In genomic region chr16:51009813-51010212, GRCh38 we compare ENCODE assay signal across 35 cellular contexts.
DNase-seq lines count a peak whose midpoint lies in the region; ATAC-seq, FAIRE-seq and TF ChIP-seq lines count a peak whose summit lies in the region.
"Had no signal": no experiment of that assay in that cellular context is flagged by ENCODE, and none has a peak within 500 bp of the region (broad histone marks: within the 10 kb centered on the region; RNA-seq: fewer than 3 reads in every experiment).

No MANE protein-coding gene starts in this region.

- H3K9me2 ChIP-seq in GM23338 (ENCODE audit: insufficient read depth): no peaks in the 10 kb centered on the region

- H3K9me3 ChIP-seq in HepG2 (ENCODE audit: low read length) (peaks cover 16% of the 10 kb centered on the region), right lobe of liver (no peaks in the 10 kb centered on the region), HEK293 (ENCODE audit: control insufficient read depth, insufficient read depth, low read depth, low read length) (no peaks in the 10 kb centered on the region)
- H3K9me3 ChIP-seq: A549, BE2C had no signal

- no peak for TF ChIP-seq CTCF in HepG2 (CRISPR knock-in tag; IDR thresholded peaks at IDR 0.05)
- no peak for TF ChIP-seq CTCF in right lobe of liver (IDR thresholded peaks at IDR 0.05)
- TF ChIP-seq CTCF in GM23338 (conservative IDR thresholded peaks at IDR 0.05; ENCODE audit: low read depth in 2 of 2): no peak
- TF ChIP-seq CTCF in HEK293 (tag by site-specific recombination; IDR thresholded peaks at IDR 0.05): no peak
- no peak for TF ChIP-seq CTCF in foreskin keratinocyte (conservative IDR thresholded peaks at IDR 0.05)

- POLR2A ChIA-PET in HepG2 (lab: Yijun Ruan, JAX): no interaction called here
- POLR2A ChIA-PET in HEK293 (lab: Yijun Ruan, JAX): no interaction called here

- peaks cover 5% of the 10 kb centered on the region for H3K4me1 Mint-ChIP-seq in GM23338
- H3K4me1 Mint-ChIP-seq: B cell; CD14-positive monocyte; CD4-positive, alpha-beta memory T cell; CD4-positive, CD25-positive, alpha-beta regulatory T cell; CD8-positive, alpha-beta memory T cell had no signal

- TF ChIP-seq POLR2A in HepG2 (IDR thresholded peaks at IDR 0.05; ENCODE audit: insufficient read depth in 1 of 2, low read depth in 2 of 2, low read length in 2 of 2): no peak
- no peak for TF ChIP-seq POLR2A in right lobe of liver (IDR thresholded peaks at IDR 0.05)

- H3K4me3 Mint-ChIP-seq in GM23338: no peak overlapping the region
- H3K4me3 Mint-ChIP-seq: B cell; CD14-positive monocyte; CD4-positive, alpha-beta memory T cell; CD4-positive, alpha-beta T cell; CD4-positive, CD25-positive, alpha-beta regulatory T cell; CD8-positive, alpha-beta memory T cell; CD8-positive, alpha-beta T cell had no signal

- no peaks in the 10 kb centered on the region for H3K79me2 ChIP-seq in HepG2 (ENCODE audit: insufficient read depth, low read length)
- H3K79me2 ChIP-seq in GM23338 (replicated peaks; ENCODE audit: insufficient read depth): no peaks in the 10 kb centered on the region

- no peaks in the 10 kb centered on the region for H3K9me3 Mint-ChIP-seq in GM23338

- H4K20me1 ChIP-seq in HepG2 (ENCODE audit: insufficient read depth, low read length) (no peaks in the 10 kb centered on the region), GM23338 (replicated peaks; ENCODE audit: insufficient read depth) (no peaks in the 10 kb centered on the region)
- H4K20me1 ChIP-seq: BLaER1 had no signal

- H3K27ac ChIP-seq in HepG2 (ENCODE audit: extremely low read length, insufficient read depth, low read length) (no peak overlapping the region), right lobe of liver (peak overlapping the region in 1 of 3 donors; percentile 30), GM23338 (ENCODE audit: low read depth) (no peak overlapping the region), HEK293 (ENCODE audit: extremely low read depth, low read depth, low read length) (no peak overlapping the region), foreskin keratinocyte (no peak overlapping the region)
- H3K27ac ChIP-seq: 22Rv1; A549; BLaER1; BLaER1 treated with 17β-estradiol and CSF1 and Interleukin-3, amounts not matched to agents 10 nM and 100 nM; C4-2B had no signal

- H3K4me2 ChIP-seq in HepG2 (ENCODE audit: low read depth, low read length): no peak overlapping the region
- H3K4me2 ChIP-seq in GM23338: no peak overlapping the region
- H3K4me2 ChIP-seq: A549; BLaER1; BLaER1 treated with 17β-estradiol and CSF1 and Interleukin-3, amounts not matched to agents 10 nM and 100 nM had no signal

- H3K27ac Mint-ChIP-seq in GM23338: no peak overlapping the region
- H3K27ac Mint-ChIP-seq: B cell; CD14-positive monocyte; CD4-positive, alpha-beta memory T cell; CD4-positive, alpha-beta T cell; CD4-positive, CD25-positive, alpha-beta regulatory T cell; CD8-positive, alpha-beta memory T cell; CD8-positive, alpha-beta T cell had no signal

- FAIRE-seq in HepG2 (lab: Jason Lieb, UNC): no peak
- FAIRE-seq: A204.1, A549, D721Med had no signal

- H3K27me3 Mint-ChIP-seq in GM23338 (ENCODE audit: insufficient read depth, low read depth, poor library complexity): no peaks in the 10 kb centered on the region
- H3K27me3 Mint-ChIP-seq: B cell had no signal

- no peak overlapping the region for H3K4me3 ChIP-seq in HepG2 (replicated peaks in 1 of 3; ENCODE audit: insufficient read depth in 1 of 3, low read depth in 2 of 3, low read length in 3 of 3)
- H3K4me3 ChIP-seq in right lobe of liver: no peak overlapping the region
- no peak overlapping the region for H3K4me3 ChIP-seq in GM23338
- no peak overlapping the region for H3K4me3 ChIP-seq in HEK293 (ENCODE audit: low read depth, low read length)
- H3K4me3 ChIP-seq: A549; BLaER1; BLaER1 treated with 17β-estradiol and CSF1 and Interleukin-3, amounts not matched to agents 10 nM and 100 nM had no signal

- DNase-seq in HepG2 (ENCODE audit: low spot score) (no peak), right lobe of liver (no peak), GM23338 (ENCODE audit: low spot score) (no peak), foreskin keratinocyte (no peak), NCI-H2029 (lab: John Stamatoyannopoulos, UW) (no peak)
- DNase-seq: 8988T; ACHN; AML-193; BE2C; C1 segment of cervical spinal cord; Caco-2; Calu3; CD4-positive, alpha-beta memory T cell; CD4-positive, alpha-beta T cell; CD4-positive, CD25-positive, alpha-beta regulatory T cell; CD8-positive, alpha-beta memory T cell; CD8-positive, alpha-beta T cell; COR-L47; DMS 273 treated with DMSO at 0.1 percent for 48 hours; DMS153; DMS53; DMS79; DMS79 treated with DMSO at 0.1 percent for 48 hours; DND-41; EL had no signal

- CTCF ChIA-PET in HepG2 (lab: Yijun Ruan, JAX; ENCODE audit: low intra/inter-chr PET ratio, low total read pairs) (no interaction called here), HEK293 (lab: Yijun Ruan, JAX) (interaction anchor here (0.5 kb wide), 1 partner anchor 135 kb away, joined by 4 read pairs; no protein-coding TSS in a partner anchor)

- no peak overlapping the region for H3K9ac ChIP-seq in HepG2 (ENCODE audit: insufficient read depth, low read depth, low read length)
- H3K9ac ChIP-seq: BLaER1; BLaER1 treated with 17β-estradiol and CSF1 and Interleukin-3, amounts not matched to agents 10 nM and 100 nM had no signal

- BruUV-seq in HepG2 (replicated peaks; lab: Mats Ljungman, UMichigan): no TSS peak

- H3K4me1 ChIP-seq in HepG2 (ENCODE audit: insufficient read depth, low read length): peaks cover 17% of the 10 kb centered on the region
- H3K4me1 ChIP-seq in right lobe of liver: peaks cover 0 to 35% (median 8%) of the 10 kb centered on the region in 4 donors
- no peaks in the 10 kb centered on the region for H3K4me1 ChIP-seq in GM23338 (ENCODE audit: insufficient read depth)
- H3K4me1 ChIP-seq in HEK293 (ENCODE audit: control insufficient read depth, insufficient read depth, low read length): no peaks in the 10 kb centered on the region
- no peaks in the 10 kb centered on the region for H3K4me1 ChIP-seq in foreskin keratinocyte
- H3K4me1 ChIP-seq: A549; BE2C; BLaER1; BLaER1 treated with 17β-estradiol and CSF1 and Interleukin-3, amounts not matched to agents 10 nM and 100 nM had no signal

- no peak for ATAC-seq in HepG2
- no peak for ATAC-seq in right lobe of liver
- ATAC-seq in GM23338: no peak
- ATAC-seq in foreskin keratinocyte: no peak
- ATAC-seq: A549; CD8-positive, alpha-beta T cell had no signal

- H3F3A ChIP-seq in GM23338 (replicated peaks; ENCODE audit: low read depth): no peaks in the 10 kb centered on the region

- TF ChIP-seq EP300 in HepG2 (IDR thresholded peaks at IDR 0.05; ENCODE audit: low read depth in 2 of 2, low read length in 2 of 2) (no peak), HepG2 (CRISPR knock-in tag; IDR thresholded peaks at IDR 0.05; ENCODE audit: borderline replicate concordance) (no peak)

- H3K27me3 ChIP-seq in HepG2 (ENCODE audit: control insufficient read depth in 1 of 2, insufficient read depth in 2 of 2, low read length in 2 of 2): no peaks in the 10 kb centered on the region; a peak in 1 of 5 replicates
- H3K27me3 ChIP-seq in right lobe of liver: no peaks in the 10 kb centered on the region
- H3K27me3 ChIP-seq in GM23338 (ENCODE audit: insufficient read depth): no peaks in the 10 kb centered on the region
- H3K27me3 ChIP-seq in foreskin keratinocyte: no peaks in the 10 kb centered on the region
- H3K27me3 ChIP-seq: BE2C; BLaER1; BLaER1 treated with 17β-estradiol and CSF1 and Interleukin-3, amounts not matched to agents 10 nM and 100 nM had no signal

- in situ Hi-C loops in HepG2 (cut with HindIII; ENCODE audit: extremely low pct_ligation_motif_present, low pct_unique_long_range_greater_than_20kb): no loop called here

- H2AFZ ChIP-seq in HepG2 (ENCODE audit: low read length) (no peak overlapping the region), GM23338 (no peak overlapping the region)

- H3K36me3 ChIP-seq in HepG2 (replicated peaks in 1 of 2; ENCODE audit: control insufficient read depth in 1 of 2, insufficient read depth in 2 of 2, low read length in 2 of 2): no peaks in the 10 kb centered on the region
- no peaks in the 10 kb centered on the region for H3K36me3 ChIP-seq in right lobe of liver
- H3K36me3 ChIP-seq in GM23338 (ENCODE audit: insufficient read depth): no peaks in the 10 kb centered on the region
- no peaks in the 10 kb centered on the region for H3K36me3 ChIP-seq in HEK293 (ENCODE audit: control insufficient read depth in 2 of 2, insufficient read depth in 1 of 2, low read length in 2 of 2)
- H3K36me3 ChIP-seq: BE2C; BLaER1; BLaER1 treated with 17β-estradiol and CSF1 and Interleukin-3, amounts not matched to agents 10 nM and 100 nM had no signal

- no peak for TF ChIP-seq RAD21 in HepG2 (CRISPR knock-in tag; IDR thresholded peaks at IDR 0.05)

- no peaks in the 10 kb centered on the region; the same call in 2 of the 3 replicates for H3K36me3 Mint-ChIP-seq in GM23338 (ENCODE audit: low read depth)
- H3K36me3 Mint-ChIP-seq: CD14-positive monocyte; CD4-positive, alpha-beta memory T cell; CD4-positive, CD25-positive, alpha-beta regulatory T cell; CD8-positive, alpha-beta memory T cell; CD8-positive, alpha-beta T cell had no signal

- intact Hi-C loops in HepG2 (cut with micrococcal nuclease; ENCODE audit: unreplicated experiment) (no loop called here), right lobe of liver (cut with DNase I) (no loop called here)

TF ChIP-seq in HepG2, 621 proteins besides CTCF, POLR2A, EP300 and RAD21:
- TF ChIP-seq ZNF331 (CRISPR knock-in tag; IDR thresholded peaks at IDR 0.05) (peak; percentile 99), ZNF17 (CRISPR knock-in tag; IDR thresholded peaks at IDR 0.05) (no peak)

TF ChIP-seq in GM23338, 12 proteins besides CTCF, POLR2A, EP300 and RAD21:
- peak; percentile 75 for TF ChIP-seq ZNF331 (CRISPR knock-in tag; IDR thresholded peaks at IDR 0.05; ENCODE audit: low read depth)
- TF ChIP-seq NANOG (IDR thresholded peaks at IDR 0.05; ENCODE audit: borderline replicate concordance): no peak

TF ChIP-seq in HEK293, 187 proteins besides CTCF, POLR2A, EP300 and RAD21:
- TF ChIP-seq ZNF394 (tag by site-specific recombination; IDR thresholded peaks at IDR 0.05; ENCODE audit: borderline replicate concordance) (no peak), HOXD13 (CRISPR knock-in tag; IDR thresholded peaks at IDR 0.05; ENCODE audit: borderline replicate concordance) (no peak), ZNF112 (tag by site-specific recombination; IDR thresholded peaks at IDR 0.05) (no peak), IKZF3 (tag by site-specific recombination; IDR thresholded peaks at IDR 0.05) (no peak), ZNF292 (tag by site-specific recombination; IDR thresholded peaks at IDR 0.05; ENCODE audit: borderline replicate concordance, low read depth) (no peak), SCRT2 (tag by site-specific recombination; IDR thresholded peaks at IDR 0.05) (no peak), SETDB1 (IDR thresholded peaks at IDR 0.05; ENCODE audit: insufficient read length, low read length) (peak; percentile 37)

Comparison
In these comparisons a context has a peak if more than half of its experiments do, and no peak if none do; other contexts are left out.
1. Of the 63 proteins assayed by ChIP-seq in both HepG2 and HEK293: peak only in HepG2: none; only in HEK293: SETDB1; in both: none; in neither: 62.